ENCODE assay signal across 29 cellular contexts in genomic region chr5:27388755-27389154, GRCh38.
DNase-seq lines count a peak whose midpoint lies in the region; ATAC-seq, FAIRE-seq and TF ChIP-seq lines count a peak whose summit lies in the region.
"Had no signal": no experiment of that assay in that cellular context is flagged by ENCODE, and none has a peak within 500 bp of the region (broad histone marks: within the 10 kb centered on the region; RNA-seq: fewer than 3 reads in every experiment).

No MANE protein-coding gene starts in this region.

- no peaks in the 10 kb centered on the region for H3K4me1 Mint-ChIP-seq in activated CD8-positive, alpha-beta memory T cell treated with anti-CD3 and anti-CD28 coated beads, Interleukin-2, amount 10 ng/mL, durations not matched to agents 7 days and 5 days
- H3K4me1 Mint-ChIP-seq: B cell, IgD-negative memory B cell had no signal

- H3K36me3 Mint-ChIP-seq in activated CD8-positive, alpha-beta memory T cell treated with anti-CD3 and anti-CD28 coated beads, Interleukin-2, amount 10 ng/mL, durations not matched to agents 7 days and 5 days, result no peaks in the 10 kb centered on the region
- H3K36me3 Mint-ChIP-seq: CD8-positive, alpha-beta T cell; IgD-negative memory B cell had no signal

- WGBS in gastroesophageal sphincter (ENCODE audit: low coverage in 1 of 2), 2 donors, result 54 to 63% methylated on average over 4 of the region's 4 CpGs

- H3K27ac ChIP-seq in 22Rv1, result peak overlapping the region; percentile 67
- H3K27ac ChIP-seq in gastroesophageal sphincter, result no peak overlapping the region
- H3K27ac ChIP-seq: KMS-11, PC-9, RWPE1 had no signal

- no peak for FAIRE-seq in HTR-8/SVneo (lab: Jason Lieb, UNC)
- FAIRE-seq: GM12892, GM19239, H1 had no signal

- no peaks in the 10 kb centered on the region for H3K9me3 ChIP-seq in gastroesophageal sphincter
- H3K9me3 ChIP-seq: Caco-2 had no signal

- peak; percentile 13 for DNase-seq in LNCaP clone FGC (ENCODE audit: low read depth)
- DNase-seq in epithelial cell of proximal tubule (ENCODE audit: low read depth), result peak; percentile 49
- DNase-seq in left lobe of liver (ENCODE audit: low spot score), result no peak
- DNase-seq in NCI-H1092 treated with DMSO at 0.1 percent for 48 hours (lab: John Stamatoyannopoulos, UW), result no peak
- no peak for DNase-seq in HTR-8/SVneo (ENCODE audit: insufficient read length, low spot score)
- no peak for DNase-seq in activated CD8-positive, alpha-beta memory T cell treated with anti-CD3 and anti-CD28 coated beads, Interleukin-2, amount 10 ng/mL, durations not matched to agents 7 days and 5 days
- DNase-seq: Caco-2; CD8-positive, alpha-beta T cell; DMS 273 treated with DMSO at 0.1 percent for 48 hours; DND-41; HCEC 1CT; NCI-H1048; NCI-H1436; NCI-H187; NCI-H2081 treated with DMSO at 0.1 percent for 48 hours; NCI-H2171; NCI-H345; NCI-H510A treated with DMSO at 0.1 percent for 48 hours; SHP77 treated with DMSO at 0.1 percent for 48 hours had no signal

- no peaks in the 10 kb centered on the region for H3K4me1 ChIP-seq in gastroesophageal sphincter
- H3K4me1 ChIP-seq: Caco-2 had no signal

- H3K27ac Mint-ChIP-seq in activated CD8-positive, alpha-beta memory T cell treated with anti-CD3 and anti-CD28 coated beads, Interleukin-2, amount 10 ng/mL, durations not matched to agents 7 days and 5 days, result no peak overlapping the region
- H3K27ac Mint-ChIP-seq: B cell; CD8-positive, alpha-beta T cell; IgD-negative memory B cell had no signal

- no peak for TF ChIP-seq POLR2A in gastroesophageal sphincter (IDR thresholded peaks at IDR 0.05)

- H3K27me3 ChIP-seq in gastroesophageal sphincter, result no peaks in the 10 kb centered on the region

- CTCF ChIA-PET in activated CD8-positive, alpha-beta memory T cell treated with anti-CD3 and anti-CD28 coated beads, Interleukin-2, amount 10 ng/mL, durations not matched to agents 7 days and 5 days (lab: Charles Lee), result no interaction called here

- TF ChIP-seq CTCF in 22Rv1 (IDR thresholded peaks at IDR 0.05) (no peak), LNCaP clone FGC (IDR thresholded peaks at IDR 0.05; ENCODE audit: control insufficient read depth, extremely low read depth, insufficient read depth) (no peak), epithelial cell of proximal tubule (conservative IDR thresholded peaks at IDR 0.05; ENCODE audit: low read depth, low read length) (no peak), gastroesophageal sphincter (IDR thresholded peaks at IDR 0.05) (no peak)

- H3K4me3 ChIP-seq in LNCaP clone FGC (ENCODE audit: low read depth, low read length) (no peak overlapping the region), epithelial cell of proximal tubule (ENCODE audit: low read depth, low read length) (no peak overlapping the region), gastroesophageal sphincter (no peak overlapping the region)
- H3K4me3 ChIP-seq: PC-9 had no signal

- ATAC-seq in left lobe of liver (peak; percentile 70), gastroesophageal sphincter (no peak)
- no peak for ATAC-seq in activated CD8-positive, alpha-beta memory T cell treated with anti-CD3 and anti-CD28 coated beads, Interleukin-2, amount 10 ng/mL, durations not matched to agents 7 days and 5 days
- ATAC-seq: CD8-positive, alpha-beta T cell had no signal

- no peak overlapping the region for H3K4me3 Mint-ChIP-seq in activated CD8-positive, alpha-beta memory T cell treated with anti-CD3 and anti-CD28 coated beads, Interleukin-2, amount 10 ng/mL, durations not matched to agents 7 days and 5 days
- H3K4me3 Mint-ChIP-seq: B cell; CD8-positive, alpha-beta T cell; IgD-negative memory B cell had no signal

- TF ChIP-seq EP300 in gastroesophageal sphincter (IDR thresholded peaks at IDR 0.05), result no peak

- peaks cover 7% of the 10 kb centered on the region for H3K9me3 Mint-ChIP-seq in activated CD8-positive, alpha-beta memory T cell treated with anti-CD3 and anti-CD28 coated beads, Interleukin-2, amount 10 ng/mL, durations not matched to agents 7 days and 5 days (ENCODE audit: low read depth)

- H3K27me3 Mint-ChIP-seq in activated CD8-positive, alpha-beta memory T cell treated with anti-CD3 and anti-CD28 coated beads, Interleukin-2, amount 10 ng/mL, durations not matched to agents 7 days and 5 days, result no peaks in the 10 kb centered on the region
- H3K27me3 Mint-ChIP-seq: B cell, IgD-negative memory B cell had no signal

- no peaks in the 10 kb centered on the region for H3K36me3 ChIP-seq in gastroesophageal sphincter

Comparison
In these comparisons a context has a peak if more than half of its experiments do, and no peak if none do; other contexts are left out.
1. DNase-seq: peak in LNCaP clone FGC (single experiment) and epithelial cell of proximal tubule (single experiment); none in left lobe of liver (single experiment), NCI-H1092 treated with DMSO at 0.1 percent for 48 hours (single experiment), HTR-8/SVneo (single experiment) and activated CD8-positive, alpha-beta memory T cell treated with anti-CD3 and anti-CD28 coated beads, Interleukin-2, amount 10 ng/mL, durations not matched to agents 7 days and 5 days (single experiment).